ENCODE assay signal across 25 cellular contexts in genomic region chr5:173630724-173631365, GRCh38.
"Had no signal": no experiment of that assay in that cellular context is flagged by ENCODE, and none has a peak within 500 bp of the region (broad histone marks: within the 10 kb centered on the region; RNA-seq: fewer than 3 reads in every experiment).

No MANE protein-coding gene starts in this region.

- H2AFZ ChIP-seq: hepatocyte had no signal

- H3K27ac Mint-ChIP-seq: activated T-cell treated with anti-CD3 and anti-CD28 coated beads, Interleukin-2, amount 50 U/mL, for 72 hours; nephron progenitor cell had no signal

- H3K27me3 ChIP-seq: hepatocyte, testis, upper lobe of right lung had no signal

- H3K9me3 ChIP-seq: esophagus muscularis mucosa, lower lobe of right lung, prostate gland, testis, upper lobe of right lung had no signal

- ATAC-seq: activated T-cell treated with anti-CD3 and anti-CD28 coated beads, Interleukin-2, amount 50 U/mL, for 72 hours; left colon; lower lobe of right lung; right cardiac atrium; upper lobe of right lung had no signal

- H3K4me3 ChIP-seq: esophagus muscularis mucosa, hepatocyte, lower lobe of right lung, prostate gland, skin epidermis, testis, upper lobe of right lung had no signal

- H3K9me3 Mint-ChIP-seq: activated T-cell treated with anti-CD3 and anti-CD28 coated beads, Interleukin-2, amount 50 U/mL, for 72 hours; nephron progenitor cell had no signal

- FAIRE-seq: bronchial epithelial cell, islet of Langerhans had no signal

- H3K4me1 ChIP-seq: lower lobe of right lung, prostate gland, testis, upper lobe of right lung had no signal

- H3K36me3 ChIP-seq: esophagus muscularis mucosa, lower lobe of right lung, prostate gland, upper lobe of right lung had no signal

- DNase-seq: activated CD4-positive, alpha-beta T cell treated with anti-CD3 and anti-CD28 coated beads for 1 hour; activated CD8-positive, alpha-beta memory T cell treated with anti-CD3 and anti-CD28 coated beads for 24 hours; activated effector memory CD4-positive, alpha-beta T cell treated with anti-CD3 and anti-CD28 coated beads, Interleukin-2, amount 50 U/mL, for 16 hours; activated naive CD4-positive, alpha-beta T cell treated with anti-CD3 and anti-CD28 coated beads, Interleukin-2, amount 50 U/mL, for 16 hours; activated T-cell treated with anti-CD3 and anti-CD28 coated beads, Interleukin-2, amount 50 U/mL, for 72 hours; effector CD4-positive, alpha-beta T cell; foreskin fibroblast; left colon; lower lobe of right lung; midbrain; nephron progenitor cell; occipital lobe; right cardiac atrium; stimulated activated CD4-positive, alpha-beta T cell treated with anti-CD3 and anti-CD28 coated beads, Interleukin-4, amount 100 ng/mL, for 1 hour; SW 1271; T-helper 2 cell; testis; upper lobe of right lung had no signal

- H3K4me3 Mint-ChIP-seq: activated T-cell treated with anti-CD3 and anti-CD28 coated beads, Interleukin-2, amount 50 U/mL, for 72 hours; nephron progenitor cell had no signal

- H3K27ac ChIP-seq: esophagus muscularis mucosa, hepatocyte, lower lobe of right lung, prostate gland, skin epidermis, testis, upper lobe of right lung, VCaP had no signal

- H3K4me2 ChIP-seq: hepatocyte had no signal

- H3K79me2 ChIP-seq: hepatocyte had no signal
